ENCODE assay signal across 15 cellular contexts in genomic region chr17:3739422-3740124, GRCh38. TPM values are rescaled to one million over a fixed set of nuclear protein-coding genes. Genes with fewer than 3 reads are reported as not detected.
DNase-seq lines count a peak whose midpoint lies in the region; ATAC-seq and TF ChIP-seq lines count a peak whose summit lies in the region.
"Had no signal": no experiment of that assay in that cellular context is flagged by ENCODE, and none has a peak within 500 bp of the region (broad histone marks: within the 10 kb centered on the region; RNA-seq: fewer than 3 reads in every experiment).

No MANE protein-coding gene starts in this region.

- peaks cover 51% of the 10 kb centered on the region for H3K4me1 ChIP-seq in BLaER1
- H3K4me1 ChIP-seq in CD8-positive, alpha-beta memory T cell (ENCODE audit: insufficient read depth, low read length): peaks cover 30% of the 10 kb centered on the region
- H3K4me1 ChIP-seq in naive thymus-derived CD4-positive, alpha-beta T cell (ENCODE audit: control insufficient read depth in 2 of 2, insufficient read depth in 2 of 2, low read length in 2 of 2): peaks cover 11 to 20% of the 10 kb centered on the region in 2 donors
- H3K4me1 ChIP-seq: BE2C had no signal

- H3K27me3 Mint-ChIP-seq in CD8-positive, alpha-beta memory T cell: peaks cover 0 to 4% of the 10 kb centered on the region in 2 donors
- no peaks in the 10 kb centered on the region for H3K27me3 Mint-ChIP-seq in activated B cell treated with CpG ODN at 0.5 μM for 24 hours
- no peaks in the 10 kb centered on the region for H3K27me3 Mint-ChIP-seq in naive thymus-derived CD4-positive, alpha-beta T cell

- CTCF ChIA-PET in CD8-positive, alpha-beta memory T cell (lab: Charles Lee): interaction anchor here (0.5 to 8.7 kb wide), 14 partner anchors 12 to 271 kb away, joined by 3 to 206 read pairs (median 23); partner anchors contain the start of genes ITGAE and NCBP3
- CTCF ChIA-PET in activated B cell treated with CpG ODN at 0.5 μM for 24 hours (lab: Charles Lee): interaction anchor here (0.5 to 7.0 kb wide), 10 partner anchors 12 to 107 kb away, joined by 3 to 245 read pairs (median 18); partner anchors contain the start of gene NCBP3
- CTCF ChIA-PET in naive thymus-derived CD4-positive, alpha-beta T cell (lab: Charles Lee): interaction anchor here (0.9 to 8.6 kb wide), 8 partner anchors 11 to 174 kb away, joined by 3 to 154 read pairs (median 5); partner anchors contain the start of gene NCBP3

- intact Hi-C loops in activated B cell treated with CpG ODN at 0.5 μM for 24 hours (cut with micrococcal nuclease): loop anchor here (10.0 kb wide), 3 partner anchors 175 to 695 kb away; partner anchors contain the start of gene P2RX1
- intact Hi-C loops in naive thymus-derived CD4-positive, alpha-beta T cell (cut with micrococcal nuclease): loop anchor here (2.0 to 5.0 kb wide), 5 partner anchors 15 to 171 kb away; no protein-coding TSS in a partner anchor

- POLR2A ChIA-PET in CD8-positive, alpha-beta memory T cell (lab: Charles Lee): interaction anchor here (0.6 to 1.7 kb wide), 3 partner anchors 21 to 57 kb away, joined by 3 to 4 read pairs (median 4); no protein-coding TSS in a partner anchor
- POLR2A ChIA-PET in activated B cell treated with CpG ODN at 0.5 μM for 24 hours (lab: Charles Lee): interaction anchor here (0.7 to 1.3 kb wide), 4 partner anchors 15 to 691 kb away, joined by 3 to 4 read pairs (median 3); no protein-coding TSS in a partner anchor
- POLR2A ChIA-PET in naive thymus-derived CD4-positive, alpha-beta T cell (lab: Charles Lee): interaction anchor here (0.6 to 3.0 kb wide), 11 partner anchors 11 to 404 kb away, joined by 3 to 15 read pairs (median 6); partner anchors contain the start of gene NCBP3

- peaks cover 3 to 21% (median 3%) of the 10 kb centered on the region in 3 donors for H3K36me3 Mint-ChIP-seq in CD8-positive, alpha-beta memory T cell
- H3K36me3 Mint-ChIP-seq in activated B cell treated with CpG ODN at 0.5 μM for 24 hours (ENCODE audit: low read depth): no peaks in the 10 kb centered on the region
- peaks cover 0 to 3% (median 0%) of the 10 kb centered on the region in 5 donors for H3K36me3 Mint-ChIP-seq in naive thymus-derived CD4-positive, alpha-beta T cell
- H3K36me3 Mint-ChIP-seq: activated naive CD8-positive, alpha-beta T cell treated with anti-CD3 and anti-CD28 coated beads for 36 hours had no signal

- no peak overlapping the region for H3K9ac ChIP-seq in BLaER1

- no peaks in the 10 kb centered on the region for H4K20me1 ChIP-seq in BLaER1

- no peak for DNase-seq in CD8-positive, alpha-beta memory T cell
- DNase-seq in activated B cell treated with CpG ODN at 0.5 μM for 24 hours (no peak), SW480 (ENCODE audit: low spot score) (no peak), NCI-H146 (lab: John Stamatoyannopoulos, UW) (no peak)
- DNase-seq in naive thymus-derived CD4-positive, alpha-beta T cell: no peak
- DNase-seq: activated naive CD8-positive, alpha-beta T cell treated with anti-CD3 and anti-CD28 coated beads for 36 hours; BE2C; hippocampal formation; sigmoid colon; stimulated activated CD4-positive, alpha-beta T cell treated with anti-CD3 and anti-CD28 coated beads, Interleukin-2, amount 100 ng/mL, for 24 hours had no signal

- peak overlapping the region; percentile 55; the same call in 1 of the 2 replicates for H3K4me2 ChIP-seq in BLaER1

- no peak for TF ChIP-seq CTCF in activated B cell treated with CpG ODN at 0.5 μM for 24 hours (IDR thresholded peaks at IDR 0.05)

- peak overlapping the region; percentile 67 to 98 (median 92) for H3K27ac Mint-ChIP-seq in CD8-positive, alpha-beta memory T cell
- H3K27ac Mint-ChIP-seq in activated B cell treated with CpG ODN at 0.5 μM for 24 hours: peak overlapping the region; percentile 8
- peak overlapping the region in 8 of 9 donors; percentile 26 to 81 (median 72) for H3K27ac Mint-ChIP-seq in naive thymus-derived CD4-positive, alpha-beta T cell

- peaks cover 13% of the 10 kb centered on the region; the same call in 1 of the 2 replicates for H3K9me3 ChIP-seq in BLaER1
- H3K9me3 ChIP-seq in CD8-positive, alpha-beta memory T cell (ENCODE audit: low read length): no peaks in the 10 kb centered on the region
- H3K9me3 ChIP-seq in naive thymus-derived CD4-positive, alpha-beta T cell (ENCODE audit: control insufficient read depth in 2 of 3, low read length in 3 of 3): no peaks in the 10 kb centered on the region
- H3K9me3 ChIP-seq: BE2C, Peyer's patch, sigmoid colon, thoracic aorta had no signal

- H3K27me3 ChIP-seq in BLaER1: no peaks in the 10 kb centered on the region
- no peaks in the 10 kb centered on the region for H3K27me3 ChIP-seq in CD8-positive, alpha-beta memory T cell (ENCODE audit: insufficient read depth, low read length, poor library complexity, severe bottlenecking)
- H3K27me3 ChIP-seq in naive thymus-derived CD4-positive, alpha-beta T cell (ENCODE audit: control insufficient read depth in 2 of 2, insufficient read depth in 2 of 2, low read length in 2 of 2): no peaks in the 10 kb centered on the region
- H3K27me3 ChIP-seq: BE2C, Peyer's patch, sigmoid colon had no signal

- ATAC-seq in activated B cell treated with CpG ODN at 0.5 μM for 24 hours (ENCODE audit: low read depth) (no peak), HG03442 (IDR thresholded peaks at IDR 0.05; ENCODE audit: unreplicated experiment) (no peak), HG03460 (IDR thresholded peaks at IDR 0.05; ENCODE audit: unreplicated experiment) (no peak)
- ATAC-seq in naive thymus-derived CD4-positive, alpha-beta T cell: no peak

- H3K4me3 Mint-ChIP-seq in CD8-positive, alpha-beta memory T cell: peak overlapping the region in 6 of 7 donors; percentile 6 to 79 (median 34)
- H3K4me3 Mint-ChIP-seq in activated B cell treated with CpG ODN at 0.5 μM for 24 hours: no peak overlapping the region
- peak overlapping the region in 8 of 10 donors; percentile 8 to 77 (median 64) for H3K4me3 Mint-ChIP-seq in naive thymus-derived CD4-positive, alpha-beta T cell
- H3K4me3 Mint-ChIP-seq: activated naive CD8-positive, alpha-beta T cell treated with anti-CD3 and anti-CD28 coated beads for 36 hours had no signal

- no peak overlapping the region for H3K27ac ChIP-seq in BLaER1
- no peak overlapping the region for H3K27ac ChIP-seq in CD8-positive, alpha-beta memory T cell (ENCODE audit: low read depth, low read length)
- no peak overlapping the region for H3K27ac ChIP-seq in naive thymus-derived CD4-positive, alpha-beta T cell (ENCODE audit: low read depth, low read length)
- H3K27ac ChIP-seq: thoracic aorta had no signal

- H3K4me1 Mint-ChIP-seq in CD8-positive, alpha-beta memory T cell: peaks cover 33 to 45% (median 43%) of the 10 kb centered on the region in 3 donors
- H3K4me1 Mint-ChIP-seq in activated B cell treated with CpG ODN at 0.5 μM for 24 hours: peaks cover 30% of the 10 kb centered on the region
- H3K4me1 Mint-ChIP-seq in naive thymus-derived CD4-positive, alpha-beta T cell: peaks cover 21 to 47% (median 35%) of the 10 kb centered on the region in 7 donors

- no peaks in the 10 kb centered on the region for H3K36me3 ChIP-seq in BLaER1
- H3K36me3 ChIP-seq in CD8-positive, alpha-beta memory T cell (ENCODE audit: insufficient read depth, low read length): no peaks in the 10 kb centered on the region
- no peaks in the 10 kb centered on the region for H3K36me3 ChIP-seq in naive thymus-derived CD4-positive, alpha-beta T cell (ENCODE audit: control insufficient read depth in 2 of 3, insufficient read depth in 3 of 3, low read length in 3 of 3)
- H3K36me3 ChIP-seq: BE2C, Peyer's patch, sigmoid colon, thoracic aorta had no signal

- peaks cover 0 to 3% (median 0%) of the 10 kb centered on the region in 5 donors for H3K9me3 Mint-ChIP-seq in CD8-positive, alpha-beta memory T cell
- H3K9me3 Mint-ChIP-seq in activated B cell treated with CpG ODN at 0.5 μM for 24 hours: no peaks in the 10 kb centered on the region
- H3K9me3 Mint-ChIP-seq in naive thymus-derived CD4-positive, alpha-beta T cell: peaks cover 0 to 4% (median 0%) of the 10 kb centered on the region in 11 donors
- H3K9me3 Mint-ChIP-seq: activated naive CD8-positive, alpha-beta T cell treated with anti-CD3 and anti-CD28 coated beads for 36 hours had no signal

- no peak overlapping the region for H3K4me3 ChIP-seq in BLaER1
- H3K4me3 ChIP-seq in CD8-positive, alpha-beta memory T cell (ENCODE audit: low read length): no peak overlapping the region
- no peak overlapping the region for H3K4me3 ChIP-seq in naive thymus-derived CD4-positive, alpha-beta T cell (ENCODE audit: low read length)
- H3K4me3 ChIP-seq: Peyer's patch, sigmoid colon, thoracic aorta had no signal

RNA-seq across cellular contexts. Expression of gene HASPIN, which starts 15.9 kb away (rescaled TPM):
- total RNA-seq in CD8-positive, alpha-beta memory T cell: 10 to 100 TPM; 16.0 to 16.6 TPM
- polyA plus RNA-seq in CD8-positive, alpha-beta memory T cell: 0.09 TPM
- 6.4 and 6.7 TPM in 2 replicates for total RNA-seq in activated B cell treated with CpG ODN at 0.5 μM for 24 hours
- total RNA-seq in naive thymus-derived CD4-positive, alpha-beta T cell: 10 to 100 TPM in 1 of 5 experiments, under 1 TPM in 4; 0.32 to 18.5 (median 0.35) TPM
- under 1 TPM in 1 of 2 donors, not detected in 1; 0.28 TPM for polyA plus RNA-seq in naive thymus-derived CD4-positive, alpha-beta T cell

RNA-seq across cellular contexts. Expression of gene P2RX5, which starts 43.6 kb away (rescaled TPM):
- total RNA-seq in CD8-positive, alpha-beta memory T cell: 10 to 100 TPM in 1 of 2 experiments, 1 to 10 TPM in 1; 9.8 to 12.0 TPM
- polyA plus RNA-seq in CD8-positive, alpha-beta memory T cell: 37.4 TPM
- 295 and 349 TPM in 2 replicates for total RNA-seq in activated B cell treated with CpG ODN at 0.5 μM for 24 hours
- total RNA-seq in naive thymus-derived CD4-positive, alpha-beta T cell: 10 to 100 TPM; 10.7 to 94.5 (median 24.6) TPM
- polyA plus RNA-seq in naive thymus-derived CD4-positive, alpha-beta T cell: 10 to 100 TPM; 12.3 to 18.2 TPM

Comparison
In these comparisons a context has a peak if more than half of its experiments do, and no peak if none do; other contexts are left out.
1. H3K27ac Mint-ChIP-seq: peak in every context shown above with its lines; median percentile 92 in CD8-positive, alpha-beta memory T cell; 72 in naive thymus-derived CD4-positive, alpha-beta T cell; 8 in activated B cell treated with CpG ODN at 0.5 μM for 24 hours.